ENCODE assay signal across 16 cellular contexts in the genomic region with DNA sequence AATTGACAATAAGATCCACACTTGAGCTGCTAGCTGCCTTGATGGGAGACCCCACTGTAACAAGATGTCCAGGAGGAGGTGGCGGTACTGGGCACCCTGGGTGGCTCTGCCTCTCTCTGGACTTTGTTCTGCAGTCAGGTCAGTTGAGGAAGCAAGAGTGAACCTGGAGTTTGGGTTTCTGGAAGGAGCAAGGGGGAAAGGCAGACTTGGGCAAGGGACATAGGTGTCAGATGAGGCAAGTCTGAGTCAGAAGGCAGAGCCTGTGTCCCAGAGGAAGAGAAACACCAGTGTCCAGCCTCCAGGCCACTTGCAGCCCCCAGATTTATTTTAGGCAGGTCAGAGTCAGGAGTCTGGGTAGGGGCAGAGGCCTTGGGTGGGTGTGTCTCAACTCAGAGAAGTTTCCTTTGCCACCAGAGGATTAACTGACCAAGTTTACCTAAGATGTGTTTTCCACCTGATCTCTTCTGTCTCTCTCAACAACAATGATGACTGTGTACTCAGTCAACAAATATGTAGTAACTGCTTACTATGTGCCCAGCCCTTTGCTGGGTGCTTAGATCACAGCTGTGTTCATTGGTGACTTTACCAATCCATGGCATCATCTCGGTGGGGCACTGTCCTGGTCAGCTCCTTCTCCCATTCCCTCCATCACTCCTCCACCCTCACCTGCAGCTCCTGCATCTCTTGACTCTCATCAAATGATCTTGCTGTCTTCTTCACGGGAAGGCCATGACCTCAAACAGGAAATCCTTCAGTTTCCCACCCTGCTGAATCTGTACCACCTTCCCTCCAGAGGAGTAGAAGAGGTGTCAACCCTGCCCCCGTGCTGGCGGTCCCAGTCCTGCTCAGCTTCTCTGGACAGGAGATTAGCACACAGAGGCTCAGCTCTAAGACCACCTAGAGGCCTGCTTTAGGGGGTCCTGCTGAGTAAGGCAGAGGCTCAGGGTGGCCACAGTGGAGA. TPM values are rescaled to one million over a fixed set of nuclear protein-coding genes. Genes with fewer than 3 reads are reported as not detected.
DNase-seq lines count a peak whose midpoint lies in the region; ATAC-seq, FAIRE-seq and TF ChIP-seq lines count a peak whose summit lies in the region.
"Had no signal": no experiment of that assay in that cellular context is flagged by ENCODE, and none has a peak within 500 bp of the region (broad histone marks: within the 10 kb centered on the region; RNA-seq: fewer than 3 reads in every experiment).

No MANE protein-coding gene starts in this region.

- H3K36me3 ChIP-seq in HepG2 (replicated peaks in 1 of 2; ENCODE audit: control insufficient read depth in 1 of 2, insufficient read depth in 2 of 2, low read length in 2 of 2) (no peaks in the 10 kb centered on the region), upper lobe of right lung (no peaks in the 10 kb centered on the region)
- H3K36me3 ChIP-seq: tibial nerve had no signal

- no peaks in the 10 kb centered on the region for H3K9me3 ChIP-seq in T-helper 17 cell (ENCODE audit: control insufficient read depth, low read length, poor library complexity, severe bottlenecking)
- no peaks in the 10 kb centered on the region for H3K9me3 ChIP-seq in HepG2 (ENCODE audit: low read length)
- no peaks in the 10 kb centered on the region for H3K9me3 ChIP-seq in upper lobe of right lung
- H3K9me3 ChIP-seq: tibial nerve had no signal

- H4K20me1 ChIP-seq in HepG2 (ENCODE audit: insufficient read depth, low read length) = no peaks in the 10 kb centered on the region

- TF ChIP-seq POLR2A in HepG2 (IDR thresholded peaks at IDR 0.05; ENCODE audit: insufficient read depth in 1 of 2, low read depth in 2 of 2, low read length in 2 of 2) = no peak

- no peaks in the 10 kb centered on the region for H3K9me3 Mint-ChIP-seq in activated naive CD8-positive, alpha-beta T cell treated with anti-CD3 and anti-CD28 coated beads for 36 hours
- H3K9me3 Mint-ChIP-seq in activated naive CD8-positive, alpha-beta T cell treated with anti-CD3 and anti-CD28 coated beads, Interleukin-2, amount 50 U/mL, for 24 hours = no peaks in the 10 kb centered on the region
- H3K9me3 Mint-ChIP-seq: activated naive CD8-positive, alpha-beta T cell treated with anti-CD3 and anti-CD28 coated beads, Interleukin-2, amount 10 ng/mL, durations not matched to agents 7 days and 5 days; nephron had no signal

- peak in 1 of 2 experiments; percentile 70; a peak in 1 of 4 replicates for TF ChIP-seq EP300 in HepG2 (IDR thresholded peaks at IDR 0.05; ENCODE audit: low read depth in 2 of 2, low read length in 2 of 2)
- TF ChIP-seq EP300 in HepG2 (CRISPR knock-in tag; IDR thresholded peaks at IDR 0.05; ENCODE audit: borderline replicate concordance) = no peak

- H3K27ac ChIP-seq in HepG2 (ENCODE audit: extremely low read length, insufficient read depth, low read length) = peak overlapping the region; percentile 16
- peak overlapping the region; percentile 61 for H3K27ac ChIP-seq in upper lobe of right lung

- in situ Hi-C loops in HepG2 (cut with HindIII; ENCODE audit: extremely low pct_ligation_motif_present, low pct_unique_long_range_greater_than_20kb) = no loop called here

- DNase-seq in activated naive CD8-positive, alpha-beta T cell treated with anti-CD3 and anti-CD28 coated beads for 36 hours = no peak
- DNase-seq in activated naive CD8-positive, alpha-beta T cell treated with anti-CD3 and anti-CD28 coated beads, Interleukin-2, amount 50 U/mL, for 24 hours = no peak
- DNase-seq in T-helper 17 cell = no peak
- DNase-seq in HepG2 (ENCODE audit: low spot score) = peak; percentile 63
- DNase-seq in upper lobe of right lung = no peak
- no peak for DNase-seq in NCI-H187 (lab: John Stamatoyannopoulos, UW)
- DNase-seq: activated naive CD8-positive, alpha-beta T cell treated with anti-CD3 and anti-CD28 coated beads, Interleukin-2, amount 10 ng/mL, durations not matched to agents 7 days and 5 days; DND-41; NCI-H1694 treated with DMSO at 0.1 percent for 48 hours had no signal

- peak overlapping the region; percentile 41 for H3K4me3 Mint-ChIP-seq in activated naive CD8-positive, alpha-beta T cell treated with anti-CD3 and anti-CD28 coated beads for 36 hours
- H3K4me3 Mint-ChIP-seq in activated naive CD8-positive, alpha-beta T cell treated with anti-CD3 and anti-CD28 coated beads, Interleukin-2, amount 50 U/mL, for 24 hours = no peak overlapping the region
- no peak overlapping the region for H3K4me3 Mint-ChIP-seq in T-helper 17 cell
- H3K4me3 Mint-ChIP-seq: activated naive CD8-positive, alpha-beta T cell treated with anti-CD3 and anti-CD28 coated beads, Interleukin-2, amount 10 ng/mL, durations not matched to agents 7 days and 5 days; nephron had no signal

- intact Hi-C loops in HepG2 (cut with micrococcal nuclease; ENCODE audit: unreplicated experiment) = no loop called here
- intact Hi-C loops in upper lobe of right lung (cut with DNase I) = no loop called here

- 4% methylated on average over 5 of the region's 5 CpGs for WGBS in HepG2 (ENCODE audit: low lambda C conversion rate)

- no TSS peak for BruUV-seq in HepG2 (replicated peaks; lab: Mats Ljungman, UMichigan)

- H3K36me3 Mint-ChIP-seq in activated naive CD8-positive, alpha-beta T cell treated with anti-CD3 and anti-CD28 coated beads for 36 hours = no peaks in the 10 kb centered on the region
- H3K36me3 Mint-ChIP-seq in activated naive CD8-positive, alpha-beta T cell treated with anti-CD3 and anti-CD28 coated beads, Interleukin-2, amount 50 U/mL, for 24 hours (ENCODE audit: low read depth) = no peaks in the 10 kb centered on the region
- no peaks in the 10 kb centered on the region for H3K36me3 Mint-ChIP-seq in T-helper 17 cell (ENCODE audit: low read depth)
- H3K36me3 Mint-ChIP-seq: activated naive CD8-positive, alpha-beta T cell treated with anti-CD3 and anti-CD28 coated beads, Interleukin-2, amount 10 ng/mL, durations not matched to agents 7 days and 5 days had no signal

- peak; percentile 69 for FAIRE-seq in HepG2 (lab: Jason Lieb, UNC)
- FAIRE-seq: colon had no signal

- H3K27me3 Mint-ChIP-seq in activated naive CD8-positive, alpha-beta T cell treated with anti-CD3 and anti-CD28 coated beads for 36 hours = peaks cover 6% of the 10 kb centered on the region
- peaks cover 6% of the 10 kb centered on the region for H3K27me3 Mint-ChIP-seq in activated naive CD8-positive, alpha-beta T cell treated with anti-CD3 and anti-CD28 coated beads, Interleukin-2, amount 50 U/mL, for 24 hours
- peaks cover 31% of the 10 kb centered on the region for H3K27me3 Mint-ChIP-seq in T-helper 17 cell

- peak overlapping the region; percentile 33; the same call in 1 of the 2 replicates for H3K9ac ChIP-seq in HepG2 (ENCODE audit: insufficient read depth, low read depth, low read length)

- POLR2A ChIA-PET in HepG2 (lab: Yijun Ruan, JAX) = interaction anchor here (1.5 to 4.2 kb wide), 6 partner anchors 10 to 39 kb away, joined by 3 to 31 read pairs (median 26); partner anchors contain the start of gene ELF3

- H3K27me3 ChIP-seq in HepG2 (ENCODE audit: control insufficient read depth in 1 of 2, insufficient read depth in 2 of 2, low read length in 2 of 2) = no peaks in the 10 kb centered on the region
- no peaks in the 10 kb centered on the region for H3K27me3 ChIP-seq in upper lobe of right lung
- H3K27me3 ChIP-seq: tibial nerve had no signal

- no peak overlapping the region for H2AFZ ChIP-seq in HepG2 (ENCODE audit: low read length)

- ATAC-seq in activated naive CD8-positive, alpha-beta T cell treated with anti-CD3 and anti-CD28 coated beads, Interleukin-2, amount 50 U/mL, for 24 hours = no peak
- ATAC-seq in T-helper 17 cell (no peak), HepG2 (peak; percentile 83), upper lobe of right lung (no peak), GM18520 (IDR thresholded peaks at IDR 0.05; ENCODE audit: unreplicated experiment) (no peak), HG03097 (IDR thresholded peaks at IDR 0.05; ENCODE audit: low FRiP score, unreplicated experiment) (no peak)

- H3K27ac Mint-ChIP-seq in activated naive CD8-positive, alpha-beta T cell treated with anti-CD3 and anti-CD28 coated beads for 36 hours = no peak overlapping the region
- H3K27ac Mint-ChIP-seq in activated naive CD8-positive, alpha-beta T cell treated with anti-CD3 and anti-CD28 coated beads, Interleukin-2, amount 50 U/mL, for 24 hours = no peak overlapping the region
- H3K27ac Mint-ChIP-seq in T-helper 17 cell = peak overlapping the region; percentile 77
- H3K27ac Mint-ChIP-seq: activated naive CD8-positive, alpha-beta T cell treated with anti-CD3 and anti-CD28 coated beads, Interleukin-2, amount 10 ng/mL, durations not matched to agents 7 days and 5 days had no signal

- peak overlapping the region; percentile 74 for H3K4me2 ChIP-seq in HepG2 (ENCODE audit: low read depth, low read length)

- H3K4me1 Mint-ChIP-seq in activated naive CD8-positive, alpha-beta T cell treated with anti-CD3 and anti-CD28 coated beads for 36 hours = peaks cover 9% of the 10 kb centered on the region
- H3K4me1 Mint-ChIP-seq in activated naive CD8-positive, alpha-beta T cell treated with anti-CD3 and anti-CD28 coated beads, Interleukin-2, amount 50 U/mL, for 24 hours = no peaks in the 10 kb centered on the region
- peaks cover 3% of the 10 kb centered on the region for H3K4me1 Mint-ChIP-seq in T-helper 17 cell
- H3K4me1 Mint-ChIP-seq: nephron had no signal

- H3K4me1 ChIP-seq in HepG2 (ENCODE audit: insufficient read depth, low read length) (peaks cover 73% of the 10 kb centered on the region), upper lobe of right lung (peaks cover 4% of the 10 kb centered on the region)
- H3K4me1 ChIP-seq: tibial nerve had no signal

- peak overlapping the region in 1 of 3 experiments; percentile 49; a peak in 2 of 6 replicates for H3K4me3 ChIP-seq in HepG2 (replicated peaks in 1 of 3; ENCODE audit: insufficient read depth in 1 of 3, low read depth in 2 of 3, low read length in 3 of 3)
- no peak overlapping the region for H3K4me3 ChIP-seq in upper lobe of right lung
- H3K4me3 ChIP-seq: skin epidermis, tibial nerve had no signal

- no peaks in the 10 kb centered on the region for H3K79me2 ChIP-seq in HepG2 (ENCODE audit: insufficient read depth, low read length)

- TF ChIP-seq CTCF in HepG2 (CRISPR knock-in tag; IDR thresholded peaks at IDR 0.05) (no peak), upper lobe of right lung (IDR thresholded peaks at IDR 0.05) (no peak)

- TF ChIP-seq RAD21 in HepG2 (CRISPR knock-in tag; IDR thresholded peaks at IDR 0.05) = no peak

- CTCF ChIA-PET in HepG2 (lab: Yijun Ruan, JAX; ENCODE audit: low intra/inter-chr PET ratio, low total read pairs) = no interaction called here

RNA-seq across cellular contexts. Expression of gene ELF3, which starts 36.6 kb away (rescaled TPM):
- under 1 TPM in 1 of 2 experiments, not detected in 1; 0.30 TPM for total RNA-seq in activated naive CD8-positive, alpha-beta T cell treated with anti-CD3 and anti-CD28 coated beads for 36 hours
- total RNA-seq in T-helper 17 cell = 1 to 10 TPM; 1.6 to 2.0 TPM
- total RNA-seq in HepG2 (2016; rRNA removed; fragmentation: Illumina TruSeq; extraction: Trizol) = 7.9 and 11.5 TPM in 2 replicates
- total RNA-seq in HepG2 (2016; cell fraction: cytosol; rRNA removed; fragmentation: Illumina TruSeq; extraction: Trizol; ENCODE audit: low read depth) = 2.7 and 3.4 TPM in 2 replicates
- total RNA-seq in HepG2 (2016; cell fraction: insoluble cytoplasmic fraction; rRNA removed; fragmentation: Illumina TruSeq; extraction: Trizol) = 10.4 and 13.3 TPM in 2 replicates
- 6.2 and 6.3 TPM in 2 replicates for total RNA-seq in HepG2 (2016; cell fraction: membrane; rRNA removed; fragmentation: Illumina TruSeq; extraction: Trizol)
- total RNA-seq in HepG2 (2016; cell fraction: nucleus; rRNA removed; fragmentation: Illumina TruSeq; extraction: Trizol) = 12.6 and 14.1 TPM in 2 replicates
- 55.1 and 85.6 TPM in 2 replicates for polyA plus RNA-seq in HepG2 (2011; rRNA removed)
- polyA plus RNA-seq in HepG2 (2011; cell fraction: cytosol; rRNA removed) = 53.6 and 65.9 TPM in 2 replicates
- polyA plus RNA-seq in HepG2 (2011; cell fraction: nucleus; rRNA removed) = 100 and 160 TPM in 2 replicates
- 23.2 and 51.8 TPM in 2 replicates for polyA plus RNA-seq in HepG2 (2012)
- 1.3 and 1.4 TPM in 2 replicates for polyA plus RNA-seq in HepG2 (2016; cell fraction: cytosol; fragmentation: Illumina TruSeq; extraction: Trizol; ENCODE audit: low read depth)
- 8.0 and 8.3 TPM in 2 replicates for polyA plus RNA-seq in HepG2 (2016; cell fraction: insoluble cytoplasmic fraction; fragmentation: Illumina TruSeq; extraction: Trizol; ENCODE audit: low read depth)
- 1.5 and 2.1 TPM in 2 replicates for polyA plus RNA-seq in HepG2 (2016; cell fraction: membrane; fragmentation: Illumina TruSeq; extraction: Trizol; ENCODE audit: low read depth)
- 32.7 and 37.5 TPM in 2 replicates for polyA plus RNA-seq in HepG2 (2016; cell fraction: nucleus; fragmentation: Illumina TruSeq; extraction: Trizol; ENCODE audit: insufficient read depth, low read depth)
- polyA minus RNA-seq in HepG2 (2011; rRNA and poly(A)+ RNA removed; ENCODE audit: low replicate concordance) = 97.8 and 144 TPM in 2 replicates
- 37.5 and 50.6 TPM in 2 replicates for polyA minus RNA-seq in HepG2 (2011; cell fraction: cytosol; rRNA and poly(A)+ RNA removed)
- 25.4 and 41.9 TPM in 2 replicates for polyA minus RNA-seq in HepG2 (2011; cell fraction: nucleus; rRNA and poly(A)+ RNA removed)
- total RNA-seq in upper lobe of right lung = 62.9 TPM
- total RNA-seq: RPMI7951 had no signal
